2 cellular contexts compared by ENCODE assay signal in the genomic region with DNA sequence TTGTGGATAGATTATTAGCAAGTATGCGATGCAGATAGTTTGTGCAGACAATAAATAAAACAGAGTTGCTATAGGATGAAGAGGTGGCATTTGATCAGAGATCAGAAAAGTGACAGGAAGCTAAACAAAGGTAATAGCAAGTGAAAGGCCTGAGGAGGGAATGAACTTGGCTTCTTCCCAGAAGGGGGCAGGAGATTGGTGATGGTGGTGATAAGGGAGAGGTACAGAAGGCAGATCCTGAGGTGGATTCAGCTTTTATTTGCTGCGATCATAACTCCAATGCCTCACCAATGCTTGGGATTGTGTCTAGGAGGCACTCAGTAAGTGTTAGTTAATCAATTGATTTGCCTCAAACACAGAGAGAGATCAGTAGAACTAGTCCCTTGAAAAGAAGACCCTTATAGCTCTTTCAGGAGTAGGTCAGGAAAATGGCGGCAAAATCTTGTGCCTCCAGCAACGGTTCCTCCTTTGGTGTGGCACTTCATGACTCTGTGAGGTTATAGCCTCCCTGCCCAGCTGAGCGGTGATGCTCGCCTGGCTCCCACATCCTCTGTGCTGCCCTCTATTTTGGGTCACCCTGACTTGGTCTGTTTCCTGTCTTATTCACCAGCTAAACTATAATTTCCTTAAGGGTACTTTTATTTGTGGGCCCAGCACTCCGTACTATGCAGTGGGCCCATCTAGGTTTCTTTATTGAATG.
TF ChIP-seq lines count a peak whose summit lies in the region.

No MANE protein-coding gene starts in this region.

TF ChIP-seq in endothelial cell of umbilical vein, 7 proteins besides CTCF, POLR2A, EP300 and RAD21:
- TF ChIP-seq GATA2 (IDR thresholded peaks at IDR 0.05; ENCODE audit: insufficient read depth, insufficient read length, low read depth, low read length) (peak; percentile 2), MYC (IDR thresholded peaks at IDR 0.05; ENCODE audit: low read depth, low read length) (no peak)

TF ChIP-seq in GM23338, 12 proteins besides CTCF, POLR2A, EP300 and RAD21:
- TF ChIP-seq NANOG (IDR thresholded peaks at IDR 0.05; ENCODE audit: borderline replicate concordance) = no peak
- TF ChIP-seq ETS1 (IDR thresholded peaks at IDR 0.05) = no peak
- TF ChIP-seq JUNB (IDR thresholded peaks at IDR 0.05; ENCODE audit: unreplicated experiment) = no peak
- TF ChIP-seq ZNF331 (CRISPR knock-in tag; IDR thresholded peaks at IDR 0.05; ENCODE audit: low read depth) = no peak
- TF ChIP-seq STAT1 (IDR thresholded peaks at IDR 0.05; ENCODE audit: unreplicated experiment) = no peak
- no peak for TF ChIP-seq CREB1 (CRISPR knock-in tag; IDR thresholded peaks at IDR 0.05; ENCODE audit: low read depth)
- TF ChIP-seq POLR2AphosphoS5 (IDR thresholded peaks at IDR 0.05; ENCODE audit: low read depth) = no peak
